20 cellular contexts compared by ENCODE assay signal in genomic region chr11:86784247-86784681, GRCh38. TPM values are rescaled to one million over a fixed set of nuclear protein-coding genes. Genes with fewer than 3 reads are reported as not detected.
A peak's percentile ranks its signal among the peaks of the same experiment; 100 is the strongest.
DNase-seq lines count a peak whose midpoint lies in the region; ATAC-seq and TF ChIP-seq lines count a peak whose summit lies in the region.
"Had no signal": no experiment of that assay in that cellular context is flagged by ENCODE, and none has a peak within 500 bp of the region (broad histone marks: within the 10 kb centered on the region; RNA-seq: fewer than 3 reads in every experiment).

No MANE protein-coding gene starts in this region.

- no peaks in the 10 kb centered on the region for H4K20me1 ChIP-seq in HCT116 (ENCODE audit: insufficient read depth)
- H4K20me1 ChIP-seq: BLaER1 had no signal

- H3K9me2 ChIP-seq in HCT116 (ENCODE audit: insufficient read depth): no peaks in the 10 kb centered on the region

- no peak for TF ChIP-seq RAD21 in HCT116 (IDR thresholded peaks at IDR 0.05; ENCODE audit: low read depth)

- H3K4me3 ChIP-seq in HCT116 (replicated peaks in 1 of 2; ENCODE audit: low read depth in 1 of 2, low read length in 2 of 2) (no peak overlapping the region), fibroblast of the aortic adventitia (ENCODE audit: low read depth, low read length) (no peak overlapping the region), uterus (no peak overlapping the region), testis (no peak overlapping the region)
- H3K4me3 ChIP-seq: BLaER1, heart right ventricle, SJSA1 had no signal

- no peaks in the 10 kb centered on the region for H3K9me3 ChIP-seq in HCT116 (ENCODE audit: control insufficient read depth in 1 of 2, insufficient read depth in 1 of 2, low read depth in 1 of 2, low read length in 2 of 2)
- no peaks in the 10 kb centered on the region for H3K9me3 ChIP-seq in uterus
- H3K9me3 ChIP-seq in testis: no peaks in the 10 kb centered on the region
- H3K9me3 ChIP-seq: BLaER1, heart right ventricle, SJSA1 had no signal

- H3K4me1 ChIP-seq in HCT116 (ENCODE audit: control insufficient read depth in 1 of 2, insufficient read depth in 2 of 2, low read length in 2 of 2) (no peaks in the 10 kb centered on the region), uterus (no peaks in the 10 kb centered on the region), testis (no peaks in the 10 kb centered on the region)
- H3K4me1 ChIP-seq: BLaER1, heart right ventricle, SJSA1 had no signal

- RAD21 ChIA-PET in HCT116 (lab: Charles Lee; ENCODE audit: low non-redundant PET in 1 of 2, low total read pairs in 2 of 2, uncharacterized antibody in 2 of 2, unreplicated experiment in 2 of 2): no interaction called here

- CTCF ChIA-PET in HCT116 (lab: Charles Lee): interaction anchor here (1.2 kb wide), 1 partner anchor 10 kb away, joined by 4 read pairs; no protein-coding TSS in a partner anchor

- no peak for TF ChIP-seq CTCF in HCT116 (IDR thresholded peaks at IDR 0.05 in 2 of 3, conservative IDR thresholded peaks at IDR 0.05 in 1 of 3; ENCODE audit: borderline replicate concordance in 1 of 3, insufficient read depth in 1 of 3, low read depth in 2 of 3, low read length in 2 of 3)
- TF ChIP-seq CTCF in fibroblast of the aortic adventitia (IDR thresholded peaks at IDR 0.05; ENCODE audit: insufficient read depth, low read length): no peak
- TF ChIP-seq CTCF in uterus (IDR thresholded peaks at IDR 0.05): no peak
- TF ChIP-seq CTCF in testis (IDR thresholded peaks at IDR 0.05): no peak

- BruUV-seq in HCT116 (replicated peaks; lab: Mats Ljungman, UMichigan): no TSS peak

- H3K36me3 ChIP-seq in HCT116 (ENCODE audit: control insufficient read depth in 1 of 2, insufficient read depth in 2 of 2, low read length in 2 of 2) (no peaks in the 10 kb centered on the region), uterus (no peaks in the 10 kb centered on the region), testis (ENCODE audit: low read depth, missing control alignments) (no peaks in the 10 kb centered on the region)
- H3K36me3 ChIP-seq: BLaER1, heart right ventricle, SJSA1 had no signal

- H3K4me2 ChIP-seq in HCT116 (ENCODE audit: low read length): no peak overlapping the region
- H3K4me2 ChIP-seq: BLaER1 had no signal

- intact Hi-C loops in HCT116 (cut with micrococcal nuclease) (no loop called here), uterus (cut with DNase I; ENCODE audit: low total_unique reads) (no loop called here), testis (cut with DNase I; ENCODE audit: low total_unique reads) (no loop called here)

- no peak for TF ChIP-seq POLR2A in HCT116 (IDR thresholded peaks at IDR 0.05; ENCODE audit: borderline replicate concordance, extremely low read depth, insufficient read depth, insufficient read length)
- TF ChIP-seq POLR2A in uterus (IDR thresholded peaks at IDR 0.05): no peak
- no peak for TF ChIP-seq POLR2A in testis (IDR thresholded peaks at IDR 0.05)

- POLR2A ChIA-PET in HCT116 (lab: Charles Lee): no interaction called here

- H3K79me2 ChIP-seq in HCT116 (ENCODE audit: insufficient read depth, low read length): no peaks in the 10 kb centered on the region

- 31 to 59% methylated on average over 2 of the region's 2 CpGs for WGBS in testis, 2 donors

- H2AFZ ChIP-seq in HCT116 (ENCODE audit: low read depth, low read length, poor library complexity, severe bottlenecking): no peak overlapping the region

- H3K27ac ChIP-seq in HCT116 (ENCODE audit: low read depth, low read length) (no peak overlapping the region), uterus (peak overlapping the region; percentile 5 to 52), testis (no peak overlapping the region)
- H3K27ac ChIP-seq: BLaER1, heart right ventricle, HL-60, SJSA1 had no signal

- no peak overlapping the region for H3K9ac ChIP-seq in HCT116 (ENCODE audit: low read length)
- H3K9ac ChIP-seq: BLaER1 had no signal

- ATAC-seq in HCT116: no peak
- peak; percentile 41 for ATAC-seq in SK-N-SH treated with all-trans-retinoic acid at 6 μM for 48 hours
- no peak for ATAC-seq in GM18519 (IDR thresholded peaks at IDR 0.05; ENCODE audit: low FRiP score, unreplicated experiment)
- ATAC-seq: heart right ventricle; naive thymus-derived CD8-positive, alpha-beta T cell had no signal

- H3K27me3 ChIP-seq in HCT116 (ENCODE audit: insufficient read depth, low read length): no peaks in the 10 kb centered on the region
- H3K27me3 ChIP-seq in uterus: no peaks in the 10 kb centered on the region
- H3K27me3 ChIP-seq in testis: no peaks in the 10 kb centered on the region
- H3K27me3 ChIP-seq: BLaER1, SJSA1 had no signal

- DNase-seq in HCT116 (ENCODE audit: low read depth, low spot score) (no peak), fibroblast of the aortic adventitia (ENCODE audit: low read depth) (peak; percentile 71), uterus (peak; percentile 35 to 52), occipital lobe (lab: John Stamatoyannopoulos, UW) (no peak), testis (no peak)
- DNase-seq: activated CD4-positive, alpha-beta T cell treated with anti-CD3 and anti-CD28 coated beads for 1 hour; GOT3; heart right ventricle; naive thymus-derived CD8-positive, alpha-beta T cell; NCI-H1048; NCI-H2081 treated with DMSO at 0.1 percent for 48 hours; NCI-H524; small intestine; stimulated activated CD4-positive, alpha-beta T cell treated with anti-CD3 and anti-CD28 coated beads, Interleukin-4, amount 100 ng/mL, for 24 hours; T-helper 9 cell had no signal

TF ChIP-seq in HCT116, 20 proteins besides CTCF, POLR2A, EP300 and RAD21 (continues in another document):
- TF ChIP-seq TCF7L2 (IDR thresholded peaks at IDR 0.05; ENCODE audit: borderline replicate concordance, extremely low read depth, insufficient read depth, insufficient read length) (peak; percentile 38), CBX3 (IDR thresholded peaks at IDR 0.05; ENCODE audit: low read depth) (no peak), YY1 (IDR thresholded peaks at IDR 0.05; ENCODE audit: extremely low read depth, insufficient replicate concordance, low read depth, low read length) (no peak), ZNF274 (IDR thresholded peaks at IDR 0.05; ENCODE audit: low read depth, low read length) (no peak), SIN3A (IDR thresholded peaks at IDR 0.05; ENCODE audit: low read depth) (no peak), POLR2AphosphoS5 (IDR thresholded peaks at IDR 0.05; ENCODE audit: low read depth, low read length) (no peak), ATF3 (IDR thresholded peaks at IDR 0.05) (no peak), JUND (IDR thresholded peaks at IDR 0.05) (no peak), ZFX (IDR thresholded peaks at IDR 0.05) (no peak), FOSL1 (IDR thresholded peaks at IDR 0.05; ENCODE audit: low read depth) (no peak)

TF ChIP-seq in SK-N-SH treated with all-trans-retinoic acid at 6 μM for 48 hours, 23 proteins besides CTCF, POLR2A, EP300 and RAD21 (continues in another document):
- TF ChIP-seq ZNF565 (CRISPR knock-in tag; conservative IDR thresholded peaks at IDR 0.05; ENCODE audit: low read depth) (no peak), TOX (CRISPR knock-in tag; IDR thresholded peaks at IDR 0.05; ENCODE audit: borderline replicate concordance) (no peak), ARNTL (CRISPR knock-in tag; IDR thresholded peaks at IDR 0.05; ENCODE audit: borderline replicate concordance, low read depth) (no peak), ZNF8 (CRISPR knock-in tag; IDR thresholded peaks at IDR 0.05) (no peak), TCF4 (CRISPR knock-in tag; IDR thresholded peaks at IDR 0.05; ENCODE audit: borderline replicate concordance) (no peak), ISL1 (CRISPR knock-in tag; IDR thresholded peaks at IDR 0.05) (no peak), PATZ1 (CRISPR knock-in tag; IDR thresholded peaks at IDR 0.05; ENCODE audit: borderline replicate concordance) (no peak), ZC3H10 (CRISPR knock-in tag; IDR thresholded peaks at IDR 0.05) (no peak), PPARA (CRISPR knock-in tag; IDR thresholded peaks at IDR 0.05; ENCODE audit: borderline replicate concordance) (no peak), ZFP3 (CRISPR knock-in tag; IDR thresholded peaks at IDR 0.05) (no peak), ZNF70 (CRISPR knock-in tag; IDR thresholded peaks at IDR 0.05) (no peak), ESRRG (CRISPR knock-in tag; IDR thresholded peaks at IDR 0.05) (no peak), CSDC2 (CRISPR knock-in tag; IDR thresholded peaks at IDR 0.05) (no peak), SNAI2 (CRISPR knock-in tag; IDR thresholded peaks at IDR 0.05) (no peak), POU6F1 (CRISPR knock-in tag; IDR thresholded peaks at IDR 0.05; ENCODE audit: borderline replicate concordance, low read depth) (no peak)

RNA-seq across cellular contexts. Expression of gene PRSS23, which starts 16.1 kb away (rescaled TPM):
- total RNA-seq in HCT116 (2021; ENCODE audit: unreplicated experiment): 3.8 TPM
- 1.6 and 2.0 TPM in 2 replicates for polyA plus RNA-seq in HCT116 (2012)
- 132 and 410 TPM in 2 replicates for total RNA-seq in fibroblast of the aortic adventitia (ENCODE audit: low replicate concordance)
- total RNA-seq in uterus: 100 to 1,000 TPM in 2 of 4 donors, 10 to 100 TPM in 2; 28.8 to 126 (median 106) TPM
- total RNA-seq in occipital lobe: 11.1 TPM
- 100 to 1,000 TPM in 1 of 2 donors, 10 to 100 TPM in 1; 51.0 to 117 TPM for total RNA-seq in testis
- polyA plus RNA-seq in testis (ENCODE audit: insufficient read depth, low read depth, low replicate concordance): 98.9 TPM

Comparison
In these comparisons a context has a peak if more than half of its experiments do, and no peak if none do; other contexts are left out.
1. DNase-seq: peak in fibroblast of the aortic adventitia (single experiment) and uterus (2 of 2); none in HCT116 (single experiment), occipital lobe (single experiment) and testis (single experiment).
2. H3K27ac ChIP-seq: peak in uterus (2 of 2); none in HCT116 (single experiment) and testis (0 of 2).